In genomic region chr16:2256531-2257140, GRCh38 we compare ENCODE assay signal across 31 cellular contexts. TPM values are rescaled to one million over a fixed set of nuclear protein-coding genes. Genes with fewer than 3 reads are reported as not detected.
A peak's percentile ranks its signal among the peaks of the same experiment; 100 is the strongest.
DNase-seq lines count a peak whose midpoint lies in the region; ATAC-seq and TF ChIP-seq lines count a peak whose summit lies in the region.
"Had no signal": no experiment of that assay in that cellular context is flagged by ENCODE, and none has a peak within 500 bp of the region (broad histone marks: within the 10 kb centered on the region; RNA-seq: fewer than 3 reads in every experiment).

No MANE protein-coding gene starts in this region.

- DNase-seq in stimulated activated naive CD8-positive, alpha-beta T cell treated with anti-CD3 and anti-CD28 coated beads, Interleukin-15, Interleukin-2, amounts not matched to agents 100 U/mL and 50 U/mL, for 24 hours = no peak
- no peak for DNase-seq in activated CD8-positive, alpha-beta T cell treated with anti-CD3 and anti-CD28 coated beads for 36 hours
- no peak for DNase-seq in NCI-H187 treated with DMSO at 0.1 percent for 48 hours (lab: John Stamatoyannopoulos, UW)
- no peak for DNase-seq in prostate gland (ENCODE audit: low spot score)
- DNase-seq: activated CD4-positive, alpha-beta T cell treated with anti-CD3 and anti-CD28 coated beads, Interleukin-2, amount 50 U/mL, for 4 hours; activated naive CD4-positive, alpha-beta T cell treated with Interleukin-2 at 50 U/mL for 16 hours; CD4-positive, CD25-positive, alpha-beta regulatory T cell; cerebellar nuclear complex; DMS53; erythroblast; GOT3; heart right ventricle; MM.1S; naive thymus-derived CD8-positive, alpha-beta T cell; NCI-H1417 treated with DMSO at 0.1 percent for 48 hours; NCI-H2107; NCI-H446; right lobe of liver; Right ventricle myocardium superior; stimulated activated CD4-positive, alpha-beta T cell treated with anti-CD3 and anti-CD28 coated beads, Interleukin-12 subunit alpha, Interleukin-12 subunit beta, amount 100 ng/mL, for 4 hours; stimulated activated CD4-positive, alpha-beta T cell treated with anti-CD3 and anti-CD28 coated beads, Interleukin-4, amount 100 ng/mL, for 24 hours; stimulated activated naive CD8-positive, alpha-beta T cell treated with anti-CD3 and anti-CD28 coated beads, Interleukin-15, amount 100 ng/mL, for 72 hours; T-helper 9 cell; tibial artery had no signal

- peaks cover 73% of the 10 kb centered on the region for H3K36me3 Mint-ChIP-seq in stimulated activated naive CD8-positive, alpha-beta T cell treated with anti-CD3 and anti-CD28 coated beads, Interleukin-15, Interleukin-2, amounts not matched to agents 100 ng/mL and 50 ng/mL, for 24 hours (ENCODE audit: low read depth)
- H3K36me3 Mint-ChIP-seq in activated CD8-positive, alpha-beta T cell treated with anti-CD3 and anti-CD28 coated beads for 36 hours (ENCODE audit: low read depth) = peaks cover 61% of the 10 kb centered on the region

- H3K27ac ChIP-seq in layer of hippocampus (ENCODE audit: low read depth, low read length) (peak overlapping the region; percentile 62), prostate gland (peak overlapping the region in 1 of 2 donors; percentile 10), gastroesophageal sphincter (no peak overlapping the region)
- H3K27ac ChIP-seq: heart right ventricle, right lobe of liver, tibial artery had no signal

- ATAC-seq in stimulated activated naive CD8-positive, alpha-beta T cell treated with anti-CD3 and anti-CD28 coated beads, Interleukin-15, Interleukin-2, amounts not matched to agents 100 U/mL and 50 U/mL, for 24 hours = no peak
- ATAC-seq in activated CD8-positive, alpha-beta T cell treated with anti-CD3 and anti-CD28 coated beads for 36 hours = no peak
- ATAC-seq in gastroesophageal sphincter (no peak), GM21825 (IDR thresholded peaks at IDR 0.05; ENCODE audit: unreplicated experiment) (no peak)
- ATAC-seq: heart right ventricle; K562; left lobe of liver; naive thymus-derived CD8-positive, alpha-beta T cell; right lobe of liver; stimulated activated naive CD8-positive, alpha-beta T cell treated with anti-CD3 and anti-CD28 coated beads, Interleukin-15, amount 100 ng/mL, for 72 hours had no signal

- H3K4me3 ChIP-seq in prostate gland (no peak overlapping the region), gastroesophageal sphincter (no peak overlapping the region)
- H3K4me3 ChIP-seq: heart right ventricle, K562, right lobe of liver, tibial artery had no signal

- peaks cover 9% of the 10 kb centered on the region for H3K4me1 ChIP-seq in prostate gland (replicated peaks)
- H3K4me1 ChIP-seq in gastroesophageal sphincter = peaks cover 0 to 8% (median 0%) of the 10 kb centered on the region in 3 donors

- peak overlapping the region; percentile 55 for H3K27ac Mint-ChIP-seq in stimulated activated naive CD8-positive, alpha-beta T cell treated with anti-CD3 and anti-CD28 coated beads, Interleukin-15, Interleukin-2, amounts not matched to agents 100 ng/mL and 50 ng/mL, for 24 hours
- peak overlapping the region; percentile 39 for H3K27ac Mint-ChIP-seq in activated CD8-positive, alpha-beta T cell treated with anti-CD3 and anti-CD28 coated beads for 36 hours
- H3K27ac Mint-ChIP-seq: mesothelial cell of epicardium had no signal

- H3K9me3 ChIP-seq in prostate gland (no peaks in the 10 kb centered on the region), gastroesophageal sphincter (no peaks in the 10 kb centered on the region)
- H3K9me3 ChIP-seq: heart right ventricle, right lobe of liver, tibial artery had no signal

- WGBS in prostate gland = 90% methylated on average over 12 of the region's 12 CpGs
- WGBS in gastroesophageal sphincter (ENCODE audit: low coverage in 1 of 2), 2 donors = 67 to 72% methylated on average over 8 to 10 of the region's 12 CpGs

- H3K27me3 ChIP-seq in layer of hippocampus (ENCODE audit: control insufficient read depth, insufficient read depth, low read length) (no peaks in the 10 kb centered on the region), prostate gland (replicated peaks; ENCODE audit: insufficient read depth) (no peaks in the 10 kb centered on the region), gastroesophageal sphincter (no peaks in the 10 kb centered on the region)
- H3K27me3 ChIP-seq: heart right ventricle, right lobe of liver, tibial artery had no signal

- H3K4me1 Mint-ChIP-seq in stimulated activated naive CD8-positive, alpha-beta T cell treated with anti-CD3 and anti-CD28 coated beads, Interleukin-15, Interleukin-2, amounts not matched to agents 100 ng/mL and 50 ng/mL, for 24 hours (ENCODE audit: low read depth) = peaks cover 16% of the 10 kb centered on the region
- peaks cover 9% of the 10 kb centered on the region for H3K4me1 Mint-ChIP-seq in activated CD8-positive, alpha-beta T cell treated with anti-CD3 and anti-CD28 coated beads for 36 hours (ENCODE audit: low read depth)
- H3K4me1 Mint-ChIP-seq: mesothelial cell of epicardium had no signal

- H3K27me3 Mint-ChIP-seq in stimulated activated naive CD8-positive, alpha-beta T cell treated with anti-CD3 and anti-CD28 coated beads, Interleukin-15, Interleukin-2, amounts not matched to agents 100 ng/mL and 50 ng/mL, for 24 hours = no peaks in the 10 kb centered on the region
- H3K27me3 Mint-ChIP-seq in activated CD8-positive, alpha-beta T cell treated with anti-CD3 and anti-CD28 coated beads for 36 hours = no peaks in the 10 kb centered on the region
- H3K27me3 Mint-ChIP-seq: CD4-positive, CD25-positive, alpha-beta regulatory T cell; naive thymus-derived CD8-positive, alpha-beta T cell; stimulated activated naive CD8-positive, alpha-beta T cell treated with anti-CD3 and anti-CD28 coated beads, Interleukin-15, amount 100 ng/mL, for 72 hours had no signal

- CTCF ChIA-PET in activated CD8-positive, alpha-beta T cell treated with anti-CD3 and anti-CD28 coated beads for 36 hours (lab: Charles Lee) = interaction anchor here (1.2 kb wide), 1 partner anchor 10 kb away, joined by 3 read pairs; no protein-coding TSS in a partner anchor

- no peak for TF ChIP-seq EP300 in gastroesophageal sphincter (IDR thresholded peaks at IDR 0.05)

- no peak overlapping the region for H3K4me3 Mint-ChIP-seq in stimulated activated naive CD8-positive, alpha-beta T cell treated with anti-CD3 and anti-CD28 coated beads, Interleukin-15, Interleukin-2, amounts not matched to agents 100 ng/mL and 50 ng/mL, for 24 hours
- no peak overlapping the region for H3K4me3 Mint-ChIP-seq in activated CD8-positive, alpha-beta T cell treated with anti-CD3 and anti-CD28 coated beads for 36 hours
- H3K4me3 Mint-ChIP-seq: mesothelial cell of epicardium; stimulated activated naive CD8-positive, alpha-beta T cell treated with anti-CD3 and anti-CD28 coated beads, Interleukin-15, amount 100 ng/mL, for 72 hours had no signal

- TF ChIP-seq POLR2A in prostate gland (IDR thresholded peaks at IDR 0.05) (no peak), gastroesophageal sphincter (IDR thresholded peaks at IDR 0.05) (no peak)

- no peak for TF ChIP-seq CTCF in activated CD8-positive, alpha-beta T cell treated with anti-CD3 and anti-CD28 coated beads for 36 hours (IDR thresholded peaks at IDR 0.05)
- TF ChIP-seq CTCF in prostate gland (IDR thresholded peaks at IDR 0.05) = no peak
- TF ChIP-seq CTCF in gastroesophageal sphincter (IDR thresholded peaks at IDR 0.05) = no peak

- H3K36me3 ChIP-seq in prostate gland (peaks cover 13 to 17% of the 10 kb centered on the region in 2 donors), gastroesophageal sphincter (peaks cover 0 to 93% of the 10 kb centered on the region in 2 donors)

- POLR2A ChIA-PET in activated CD8-positive, alpha-beta T cell treated with anti-CD3 and anti-CD28 coated beads for 36 hours (lab: Charles Lee) = interaction anchor here (0.8 to 2.3 kb wide), 9 partner anchors 9 to 105 kb away, joined by 3 to 7 read pairs (median 4); no protein-coding TSS in a partner anchor

- H3K9me3 Mint-ChIP-seq in stimulated activated naive CD8-positive, alpha-beta T cell treated with anti-CD3 and anti-CD28 coated beads, Interleukin-15, Interleukin-2, amounts not matched to agents 100 ng/mL and 50 ng/mL, for 24 hours = no peaks in the 10 kb centered on the region
- no peaks in the 10 kb centered on the region for H3K9me3 Mint-ChIP-seq in activated CD8-positive, alpha-beta T cell treated with anti-CD3 and anti-CD28 coated beads for 36 hours
- H3K9me3 Mint-ChIP-seq: CD4-positive, CD25-positive, alpha-beta regulatory T cell; mesothelial cell of epicardium; naive thymus-derived CD8-positive, alpha-beta T cell; stimulated activated naive CD8-positive, alpha-beta T cell treated with anti-CD3 and anti-CD28 coated beads, Interleukin-15, amount 100 ng/mL, for 72 hours had no signal

- intact Hi-C loops in activated CD8-positive, alpha-beta T cell treated with anti-CD3 and anti-CD28 coated beads for 36 hours (cut with micrococcal nuclease) = no loop called here
- intact Hi-C loops in prostate gland (cut with DNase I) = loop anchor here (10.0 kb wide), 1 partner anchor 52 kb away; the partner anchor contains the start of gene MLST8

RNA-seq across cellular contexts. Expression of gene ECI1, which starts 5.2 kb away (rescaled TPM):
- total RNA-seq in activated CD8-positive, alpha-beta T cell treated with anti-CD3 and anti-CD28 coated beads for 36 hours = 10 to 100 TPM; 37.4 to 40.5 TPM
- total RNA-seq in prostate gland = 10 to 100 TPM; 48.5 to 87.0 TPM
- total RNA-seq in gastroesophageal sphincter = 10 to 100 TPM; 41.9 to 85.1 (median 73.8) TPM

RNA-seq across cellular contexts. Expression of gene RNPS1, which starts 11.3 kb away (rescaled TPM):
- 100 to 1,000 TPM; 334 to 358 TPM for total RNA-seq in activated CD8-positive, alpha-beta T cell treated with anti-CD3 and anti-CD28 coated beads for 36 hours
- 100 to 1,000 TPM; 163 to 241 TPM for total RNA-seq in prostate gland
- 100 to 1,000 TPM; 117 to 171 (median 128) TPM for total RNA-seq in gastroesophageal sphincter

RNA-seq across cellular contexts. Expression of gene DNASE1L2, which starts 20.4 kb away (rescaled TPM):
- under 1 TPM; 0.32 to 0.51 TPM for total RNA-seq in activated CD8-positive, alpha-beta T cell treated with anti-CD3 and anti-CD28 coated beads for 36 hours
- total RNA-seq in prostate gland (1 to 10 TPM in 1 of 2 donors, under 1 TPM in 1; 0.77 to 4.6 TPM), gastroesophageal sphincter (1 to 10 TPM in 2 of 4 donors, under 1 TPM in 1, not detected in 1; 0.27 to 1.7 (median 1.1) TPM)

RNA-seq across cellular contexts. Expression of gene E4F1, which starts 33.2 kb away (rescaled TPM):
- total RNA-seq in activated CD8-positive, alpha-beta T cell treated with anti-CD3 and anti-CD28 coated beads for 36 hours = 10 to 100 TPM; 19.4 to 21.1 TPM
- total RNA-seq in prostate gland (10 to 100 TPM; 38.7 to 69.1 TPM), gastroesophageal sphincter (10 to 100 TPM; 23.1 to 35.2 (median 28.8) TPM)

RNA-seq across cellular contexts. Expression of gene PGP, which starts 42.0 kb away (rescaled TPM):
- total RNA-seq in activated CD8-positive, alpha-beta T cell treated with anti-CD3 and anti-CD28 coated beads for 36 hours = 10 to 100 TPM; 19.8 to 20.1 TPM
- total RNA-seq in prostate gland (10 to 100 TPM; 12.7 to 23.7 TPM), gastroesophageal sphincter (10 to 100 TPM in 2 of 4 donors, 1 to 10 TPM in 2; 7.6 to 17.3 (median 12.5) TPM)
